Comparison of ENCODE assay signal across 8 cellular contexts in the genomic region with DNA sequence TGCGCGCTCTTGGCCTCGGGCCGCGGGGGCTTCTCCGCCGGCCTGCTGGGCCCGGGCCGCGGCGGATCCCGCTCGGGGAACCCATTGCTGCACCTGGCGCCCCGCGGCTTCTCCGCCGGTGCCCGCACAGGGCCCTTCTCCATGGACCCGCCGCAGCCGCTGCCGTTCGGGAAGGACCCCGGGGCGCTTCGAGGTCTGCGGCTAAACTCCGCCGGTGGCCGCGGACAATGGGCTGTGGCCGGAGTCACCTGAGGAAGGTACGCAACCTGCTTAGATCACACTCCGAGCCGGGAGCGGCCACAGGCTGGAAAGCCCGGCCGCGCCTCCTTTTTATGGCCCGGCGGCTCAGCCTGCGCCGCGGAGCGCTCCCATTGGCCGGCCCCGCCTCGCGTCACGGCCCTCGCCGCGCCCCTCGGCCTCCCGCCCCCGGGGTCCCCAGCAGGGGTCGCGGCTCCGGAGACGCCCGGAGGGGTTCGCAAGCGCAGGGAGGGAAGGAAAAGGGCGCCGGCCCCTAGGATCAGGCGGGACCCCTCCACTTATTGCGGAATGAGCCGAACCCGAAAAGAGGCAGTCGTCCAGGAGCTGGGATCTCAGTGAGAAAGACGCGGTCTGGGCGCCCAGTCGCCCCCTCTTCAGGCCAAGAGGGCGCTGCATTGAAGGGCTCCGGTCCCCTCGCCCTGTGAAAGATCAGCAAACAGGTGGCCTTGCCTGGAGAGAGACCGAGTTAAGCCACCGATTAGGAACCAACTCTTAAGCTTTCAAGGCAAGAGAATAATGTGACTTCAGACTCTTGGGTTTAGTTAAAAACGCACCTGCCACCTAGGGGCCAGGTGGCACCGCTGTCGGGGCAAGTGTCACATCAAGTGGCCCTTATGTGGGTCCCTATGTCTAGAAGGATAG. TPM values are rescaled to one million over a fixed set of nuclear protein-coding genes. Genes with fewer than 3 reads are reported as not detected.
DNase-seq lines count a peak whose midpoint lies in the region; ATAC-seq and TF ChIP-seq lines count a peak whose summit lies in the region.

A gene with protein sequence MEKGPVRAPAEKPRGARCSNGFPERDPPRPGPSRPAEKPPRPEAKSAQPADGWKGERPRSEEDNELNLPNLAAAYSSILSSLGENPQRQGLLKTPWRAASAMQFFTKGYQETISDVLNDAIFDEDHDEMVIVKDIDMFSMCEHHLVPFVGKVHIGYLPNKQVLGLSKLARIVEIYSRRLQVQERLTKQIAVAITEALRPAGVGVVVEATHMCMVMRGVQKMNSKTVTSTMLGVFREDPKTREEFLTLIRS (minus strand): TSS at position 306 of the 900 bp plus-strand sequence. CDS start 163 bp downstream, at position 143.

- peak within 1 kb of the TSS; percentile 92 for H3K27ac ChIP-seq in CD4-positive, CD25-positive, alpha-beta regulatory T cell (ENCODE audit: insufficient read depth, low read length, poor library complexity, severe bottlenecking)

- H3K9ac ChIP-seq in mucosa of stomach (ENCODE audit: low read length): peak within 1 kb of the TSS; percentile 88

- H3K4me3 ChIP-seq in CD4-positive, CD25-positive, alpha-beta regulatory T cell (ENCODE audit: low read depth, low read length): peak within 1 kb of the TSS; percentile 88
- H3K4me3 ChIP-seq in epithelial cell of esophagus (ENCODE audit: low read length) (peak within 1 kb of the TSS; percentile 71), mucosa of stomach (ENCODE audit: low read length) (peak within 1 kb of the TSS; percentile 92)

- peaks cover 21% of the 10 kb centered on the region for H3K4me1 ChIP-seq in CD4-positive, CD25-positive, alpha-beta regulatory T cell (ENCODE audit: control insufficient read depth, insufficient read depth, low read length, poor library complexity, severe bottlenecking)
- no peaks in the 10 kb centered on the region for H3K4me1 ChIP-seq in mucosa of stomach (ENCODE audit: control insufficient read depth, insufficient read depth, low read length)

- no peaks in the 10 kb centered on the region for H3K27me3 ChIP-seq in CD4-positive, CD25-positive, alpha-beta regulatory T cell (ENCODE audit: control insufficient read depth, insufficient read depth, low read length)
- no peaks in the 10 kb centered on the region for H3K27me3 ChIP-seq in mucosa of stomach (ENCODE audit: control insufficient read depth, insufficient read depth, low read length)

- H3K9me3 Mint-ChIP-seq in CD4-positive, CD25-positive, alpha-beta regulatory T cell: no peaks in the 10 kb centered on the region

- no peaks in the 10 kb centered on the region for H3K36me3 Mint-ChIP-seq in CD4-positive, CD25-positive, alpha-beta regulatory T cell

- peak within 1 kb of the TSS; percentile 82 to 92 (median 86) for H3K27ac Mint-ChIP-seq in CD4-positive, CD25-positive, alpha-beta regulatory T cell

- peaks cover 12 to 44% (median 25%) of the 10 kb centered on the region in 4 donors for H3K4me1 Mint-ChIP-seq in CD4-positive, CD25-positive, alpha-beta regulatory T cell

- ATAC-seq in CD4-positive, CD25-positive, alpha-beta regulatory T cell (ENCODE audit: low read depth in 2 of 2): peak; percentile 76 to 78
- ATAC-seq in GM19372 (IDR thresholded peaks at IDR 0.05; ENCODE audit: low read depth, unreplicated experiment) (peak; percentile 82), HG03520 (IDR thresholded peaks at IDR 0.05; ENCODE audit: unreplicated experiment) (peak; percentile 81)

- no peaks in the 10 kb centered on the region for H3K27me3 Mint-ChIP-seq in CD4-positive, CD25-positive, alpha-beta regulatory T cell

- DNase-seq in CD4-positive, CD25-positive, alpha-beta regulatory T cell: peak; percentile 76 to 85 (median 77)
- DNase-seq in NCI-H774 (lab: John Stamatoyannopoulos, UW) (peak; percentile 75), epithelial cell of esophagus (ENCODE audit: low read depth) (peak; percentile 68)
- DNase-seq in activated CD8-positive, alpha-beta memory T cell treated with anti-CD3 and anti-CD28 coated beads for 4 hours (ENCODE audit: low read depth in 2 of 2): peak; percentile 38 to 52
- peak; percentile 34 to 74 for DNase-seq in stimulated activated CD8-positive, alpha-beta memory T cell treated with anti-CD3 and anti-CD28 coated beads, Interleukin-7, amount 100 ng/mL, for 4 hours (ENCODE audit: low read depth in 2 of 2)

- H3K36me3 ChIP-seq in CD4-positive, CD25-positive, alpha-beta regulatory T cell (ENCODE audit: control insufficient read depth, insufficient read depth, low read length): no peaks in the 10 kb centered on the region
- H3K36me3 ChIP-seq in mucosa of stomach (ENCODE audit: control insufficient read depth, insufficient read depth, low read length): no peaks in the 10 kb centered on the region

- TF ChIP-seq CTCF in epithelial cell of esophagus (IDR thresholded peaks at IDR 0.05; ENCODE audit: insufficient read depth, low read depth, low read length, missing control alignments): peak; percentile 32

- peak within 1 kb of the TSS; percentile 92 to 98 (median 94) for H3K4me3 Mint-ChIP-seq in CD4-positive, CD25-positive, alpha-beta regulatory T cell

- no peaks in the 10 kb centered on the region for H3K9me3 ChIP-seq in CD4-positive, CD25-positive, alpha-beta regulatory T cell (ENCODE audit: control insufficient read depth in 2 of 2, low read length in 2 of 2)
- H3K9me3 ChIP-seq in mucosa of stomach (ENCODE audit: control insufficient read depth, low read length): no peaks in the 10 kb centered on the region

RNA-seq across cellular contexts. Expression of the gene that starts here (rescaled TPM):
- 53.9 TPM for total RNA-seq in CD4-positive, CD25-positive, alpha-beta regulatory T cell
- 10 to 100 TPM; 41.8 to 63.0 (median 45.8) TPM for polyA plus RNA-seq in CD4-positive, CD25-positive, alpha-beta regulatory T cell

Comparison
In these comparisons a context has a peak if more than half of its experiments do, and no peak if none do; other contexts are left out.
1. Peak in every context shown above with its lines: DNase-seq, ATAC-seq, H3K4me3 ChIP-seq and H3K27ac ChIP-seq.